In genomic region chr12:19000836-19001235, GRCh38 we compare ENCODE assay signal across 9 cellular contexts.
"Had no signal": no experiment of that assay in that cellular context is flagged by ENCODE, and none has a peak within 500 bp of the region (broad histone marks: within the 10 kb centered on the region; RNA-seq: fewer than 3 reads in every experiment).

No MANE protein-coding gene starts in this region.

- H3K4me1 Mint-ChIP-seq: IgD-negative memory B cell had no signal

- H3K4me3 Mint-ChIP-seq: GM23338, HFFc6, IgD-negative memory B cell had no signal

- DNase-seq: H7, HFFc6, KG1 had no signal

- FAIRE-seq: HepG2 had no signal

- H3K9me3 Mint-ChIP-seq: GM23338, HFFc6 had no signal

- ATAC-seq: GM23338, HCT116, HepG2 had no signal

- H3K4me3 ChIP-seq: GM23338, HAP-1 had no signal

- H3K36me3 ChIP-seq: HAP-1 had no signal

- H3K4me2 ChIP-seq: GM23338 had no signal

- H3K27me3 Mint-ChIP-seq: IgD-negative memory B cell had no signal

- H3K27ac ChIP-seq: HL-60 had no signal

- H2AFZ ChIP-seq: GM23338 had no signal

- H3K27ac Mint-ChIP-seq: GM23338, IgD-negative memory B cell had no signal

- H3K9me3 ChIP-seq: HAP-1 had no signal
